ENCODE assay signal across 8 cellular contexts in genomic region chr17:78979780-78980623, GRCh38. TPM values are rescaled to one million over a fixed set of nuclear protein-coding genes. Genes with fewer than 3 reads are reported as not detected.
DNase-seq lines count a peak whose midpoint lies in the region; ATAC-seq and TF ChIP-seq lines count a peak whose summit lies in the region.

LGALS3BP (minus strand) TSS chr17:78979923; CDS start chr17:78977191, 2,732 bp downstream.

- H3K27me3 Mint-ChIP-seq in activated T-helper 2 cell treated with anti-CD3 and anti-CD28 coated beads, Interferon-gamma antibody, Interleukin-2, Interleukin-4, amounts not matched to agents 10 μg/mL and 5 μg/mL and 100 μg/mL, durations not matched to agents 14 hours and 24 hours and 36 hours (ENCODE audit: low read depth) = no peaks in the 10 kb centered on the region

- no peak for TF ChIP-seq CTCF in fibroblast of lung (conservative IDR thresholded peaks at IDR 0.05 in 1 of 2, IDR thresholded peaks at IDR 0.05 in 1 of 2; ENCODE audit: low read depth in 1 of 2, low read length in 2 of 2)

- H3K9ac ChIP-seq in fibroblast of lung (ENCODE audit: insufficient read depth, low read length) = no peak within 1 kb of the TSS

- H3K4me1 Mint-ChIP-seq in activated T-helper 2 cell treated with anti-CD3 and anti-CD28 coated beads, Interferon-gamma antibody, Interleukin-2, Interleukin-4, amounts not matched to agents 10 μg/mL and 5 μg/mL and 100 μg/mL, durations not matched to agents 14 hours and 24 hours and 36 hours (ENCODE audit: low read depth) = peaks cover 4% of the 10 kb centered on the region

- peak within 1 kb of the TSS; percentile 80 for H3K27ac Mint-ChIP-seq in activated T-helper 2 cell treated with anti-CD3 and anti-CD28 coated beads, Interferon-gamma antibody, Interleukin-2, Interleukin-4, amounts not matched to agents 10 μg/mL and 5 μg/mL and 100 μg/mL, durations not matched to agents 14 hours and 24 hours and 36 hours

- peak within 1 kb of the TSS; percentile 53 for H2AFZ ChIP-seq in fibroblast of lung (ENCODE audit: low read length)

- intact Hi-C loops in activated T-helper 2 cell treated with anti-CD3 and anti-CD28 coated beads, Interferon-gamma antibody, Interleukin-2, Interleukin-4, amounts not matched to agents 10 μg/mL and 5 μg/mL and 100 μg/mL, durations not matched to agents 14 hours and 24 hours and 36 hours (cut with micrococcal nuclease) = no loop called here

- no peaks in the 10 kb centered on the region for H3K9me3 Mint-ChIP-seq in activated T-helper 2 cell treated with anti-CD3 and anti-CD28 coated beads, Interferon-gamma antibody, Interleukin-2, Interleukin-4, amounts not matched to agents 10 μg/mL and 5 μg/mL and 100 μg/mL, durations not matched to agents 14 hours and 24 hours and 36 hours

- ATAC-seq in HG03025 (IDR thresholded peaks at IDR 0.05; ENCODE audit: low FRiP score, unreplicated experiment) (no peak), GM21367 (IDR thresholded peaks at IDR 0.05; ENCODE audit: unreplicated experiment) (no peak)

- no peaks in the 10 kb centered on the region for H3K9me3 ChIP-seq in fibroblast of lung (ENCODE audit: control insufficient read depth, insufficient read depth, low read depth, low read length)

- H3K36me3 Mint-ChIP-seq in activated T-helper 2 cell treated with anti-CD3 and anti-CD28 coated beads, Interferon-gamma antibody, Interleukin-2, Interleukin-4, amounts not matched to agents 10 μg/mL and 5 μg/mL and 100 μg/mL, durations not matched to agents 14 hours and 24 hours and 36 hours (ENCODE audit: low read depth) = no peaks in the 10 kb centered on the region

- peak within 1 kb of the TSS; percentile 88 for H3K4me2 ChIP-seq in fibroblast of lung (ENCODE audit: extremely low read depth, insufficient read depth, low read length)

- H3K4me3 ChIP-seq in fibroblast of lung (replicated peaks in 1 of 4; ENCODE audit: control extremely low read depth in 1 of 4, insufficient read depth in 1 of 4, low read depth in 3 of 4, low read length in 4 of 4) = peak within 1 kb of the TSS; percentile 43 to 64 (median 55)

- H3K4me3 Mint-ChIP-seq in activated T-helper 2 cell treated with anti-CD3 and anti-CD28 coated beads, Interferon-gamma antibody, Interleukin-2, Interleukin-4, amounts not matched to agents 10 μg/mL and 5 μg/mL and 100 μg/mL, durations not matched to agents 14 hours and 24 hours and 36 hours (ENCODE audit: low read depth) = peak within 1 kb of the TSS; percentile 72

- DNase-seq in NCI-H2227 (lab: John Stamatoyannopoulos, UW; ENCODE audit: unreplicated experiment) = peak; percentile 68
- peak; percentile 24 for DNase-seq in activated T-helper 2 cell treated with anti-CD3 and anti-CD28 coated beads, Interferon-gamma antibody, Interleukin-2, Interleukin-4, amounts not matched to agents 10 μg/mL and 5 μg/mL and 100 μg/mL, durations not matched to agents 14 hours and 24 hours and 36 hours (ENCODE audit: low spot score)
- DNase-seq in fibroblast of lung (ENCODE audit: low read depth in 2 of 2) = peak; percentile 82 to 84
- DNase-seq in myocyte (ENCODE audit: low read depth) = peak; percentile 91
- peak; percentile 81 for DNase-seq in ureter (ENCODE audit: low spot score)

- H3K79me2 ChIP-seq in fibroblast of lung (ENCODE audit: control insufficient read depth, insufficient read depth, low read length) = peaks cover 13% of the 10 kb centered on the region

- H3K36me3 ChIP-seq in fibroblast of lung (ENCODE audit: control insufficient read depth, insufficient read depth, low read length) = peaks cover 9% of the 10 kb centered on the region

- peaks cover 22% of the 10 kb centered on the region for H3K4me1 ChIP-seq in fibroblast of lung (ENCODE audit: control insufficient read depth, extremely low read depth, insufficient read depth, low read length)

- H4K20me1 ChIP-seq in fibroblast of lung (ENCODE audit: control insufficient read depth, extremely low read depth, insufficient read depth, low read length) = no peaks in the 10 kb centered on the region

- TF ChIP-seq POLR2A in GM19193 (IDR thresholded peaks at IDR 0.05; ENCODE audit: extremely low read depth, insufficient read depth, insufficient read length) = peak; percentile 54

- peak within 1 kb of the TSS; percentile 43 for H3K27ac ChIP-seq in fibroblast of lung (ENCODE audit: insufficient read depth, low read length)

- H3K27me3 ChIP-seq in fibroblast of lung (ENCODE audit: control insufficient read depth, insufficient read depth, low read length) = no peaks in the 10 kb centered on the region

RNA-seq across cellular contexts. Expression of gene LGALS3BP, which starts in this region (rescaled TPM):
- total RNA-seq in activated T-helper 2 cell treated with anti-CD3 and anti-CD28 coated beads, Interferon-gamma antibody, Interleukin-2, Interleukin-4, amounts not matched to agents 10 μg/mL and 5 μg/mL and 100 μg/mL, durations not matched to agents 14 hours and 24 hours and 36 hours = 57.5 and 59.3 TPM in 2 replicates
- 320 and 387 TPM in 2 replicates for total RNA-seq in fibroblast of lung
- polyA plus RNA-seq in fibroblast of lung = 93.2 and 128 TPM in 2 replicates
- polyA plus RNA-seq in fibroblast of lung (2012) = 160 and 278 TPM in 2 replicates
- polyA minus RNA-seq in fibroblast of lung (ENCODE audit: low replicate concordance) = 166 and 363 TPM in 2 replicates
- 437 and 456 TPM in 2 replicates for total RNA-seq in myocyte
- polyA plus RNA-seq in myocyte (2012) = 442 TPM
- 393 TPM for total RNA-seq in ureter

Comparison
In these comparisons a context has a peak if more than half of its experiments do, and no peak if none do; other contexts are left out.
1. DNase-seq: peak in every context shown above with its lines; median percentile 91 in myocyte; 83 in fibroblast of lung; 81 in ureter; 68 in NCI-H2227; 24 in activated T-helper 2 cell treated with anti-CD3 and anti-CD28 coated beads, Interferon-gamma antibody, Interleukin-2, Interleukin-4, amounts not matched to agents 10 μg/mL and 5 μg/mL and 100 μg/mL, durations not matched to agents 14 hours and 24 hours and 36 hours.